2 cellular contexts compared by ENCODE assay signal in the genomic region with DNA sequence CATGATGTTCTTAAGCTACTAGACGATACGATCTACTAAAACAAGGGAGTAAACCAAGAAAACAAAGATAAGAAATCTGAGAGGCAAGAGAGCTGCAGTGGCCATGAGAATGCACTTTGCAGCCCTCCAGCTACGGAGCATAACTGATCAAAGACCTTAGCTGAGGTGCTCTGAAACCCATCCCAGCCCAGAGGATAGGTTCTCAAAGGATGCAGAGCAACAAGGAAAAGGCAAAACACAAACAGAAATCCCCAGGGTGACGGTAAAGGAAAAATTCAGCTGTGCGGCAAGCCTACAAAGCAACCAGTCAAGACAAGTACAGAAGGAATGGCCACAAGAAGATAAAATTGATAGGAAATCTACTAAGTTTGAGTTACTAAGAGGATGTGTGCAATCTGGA.
TF ChIP-seq lines count a peak whose summit lies in the region.

No MANE protein-coding gene starts in this region.

TF ChIP-seq in GM23338, 12 proteins besides CTCF, POLR2A, EP300 and RAD21 (continued from another document):
- TF ChIP-seq, protein P1, sequence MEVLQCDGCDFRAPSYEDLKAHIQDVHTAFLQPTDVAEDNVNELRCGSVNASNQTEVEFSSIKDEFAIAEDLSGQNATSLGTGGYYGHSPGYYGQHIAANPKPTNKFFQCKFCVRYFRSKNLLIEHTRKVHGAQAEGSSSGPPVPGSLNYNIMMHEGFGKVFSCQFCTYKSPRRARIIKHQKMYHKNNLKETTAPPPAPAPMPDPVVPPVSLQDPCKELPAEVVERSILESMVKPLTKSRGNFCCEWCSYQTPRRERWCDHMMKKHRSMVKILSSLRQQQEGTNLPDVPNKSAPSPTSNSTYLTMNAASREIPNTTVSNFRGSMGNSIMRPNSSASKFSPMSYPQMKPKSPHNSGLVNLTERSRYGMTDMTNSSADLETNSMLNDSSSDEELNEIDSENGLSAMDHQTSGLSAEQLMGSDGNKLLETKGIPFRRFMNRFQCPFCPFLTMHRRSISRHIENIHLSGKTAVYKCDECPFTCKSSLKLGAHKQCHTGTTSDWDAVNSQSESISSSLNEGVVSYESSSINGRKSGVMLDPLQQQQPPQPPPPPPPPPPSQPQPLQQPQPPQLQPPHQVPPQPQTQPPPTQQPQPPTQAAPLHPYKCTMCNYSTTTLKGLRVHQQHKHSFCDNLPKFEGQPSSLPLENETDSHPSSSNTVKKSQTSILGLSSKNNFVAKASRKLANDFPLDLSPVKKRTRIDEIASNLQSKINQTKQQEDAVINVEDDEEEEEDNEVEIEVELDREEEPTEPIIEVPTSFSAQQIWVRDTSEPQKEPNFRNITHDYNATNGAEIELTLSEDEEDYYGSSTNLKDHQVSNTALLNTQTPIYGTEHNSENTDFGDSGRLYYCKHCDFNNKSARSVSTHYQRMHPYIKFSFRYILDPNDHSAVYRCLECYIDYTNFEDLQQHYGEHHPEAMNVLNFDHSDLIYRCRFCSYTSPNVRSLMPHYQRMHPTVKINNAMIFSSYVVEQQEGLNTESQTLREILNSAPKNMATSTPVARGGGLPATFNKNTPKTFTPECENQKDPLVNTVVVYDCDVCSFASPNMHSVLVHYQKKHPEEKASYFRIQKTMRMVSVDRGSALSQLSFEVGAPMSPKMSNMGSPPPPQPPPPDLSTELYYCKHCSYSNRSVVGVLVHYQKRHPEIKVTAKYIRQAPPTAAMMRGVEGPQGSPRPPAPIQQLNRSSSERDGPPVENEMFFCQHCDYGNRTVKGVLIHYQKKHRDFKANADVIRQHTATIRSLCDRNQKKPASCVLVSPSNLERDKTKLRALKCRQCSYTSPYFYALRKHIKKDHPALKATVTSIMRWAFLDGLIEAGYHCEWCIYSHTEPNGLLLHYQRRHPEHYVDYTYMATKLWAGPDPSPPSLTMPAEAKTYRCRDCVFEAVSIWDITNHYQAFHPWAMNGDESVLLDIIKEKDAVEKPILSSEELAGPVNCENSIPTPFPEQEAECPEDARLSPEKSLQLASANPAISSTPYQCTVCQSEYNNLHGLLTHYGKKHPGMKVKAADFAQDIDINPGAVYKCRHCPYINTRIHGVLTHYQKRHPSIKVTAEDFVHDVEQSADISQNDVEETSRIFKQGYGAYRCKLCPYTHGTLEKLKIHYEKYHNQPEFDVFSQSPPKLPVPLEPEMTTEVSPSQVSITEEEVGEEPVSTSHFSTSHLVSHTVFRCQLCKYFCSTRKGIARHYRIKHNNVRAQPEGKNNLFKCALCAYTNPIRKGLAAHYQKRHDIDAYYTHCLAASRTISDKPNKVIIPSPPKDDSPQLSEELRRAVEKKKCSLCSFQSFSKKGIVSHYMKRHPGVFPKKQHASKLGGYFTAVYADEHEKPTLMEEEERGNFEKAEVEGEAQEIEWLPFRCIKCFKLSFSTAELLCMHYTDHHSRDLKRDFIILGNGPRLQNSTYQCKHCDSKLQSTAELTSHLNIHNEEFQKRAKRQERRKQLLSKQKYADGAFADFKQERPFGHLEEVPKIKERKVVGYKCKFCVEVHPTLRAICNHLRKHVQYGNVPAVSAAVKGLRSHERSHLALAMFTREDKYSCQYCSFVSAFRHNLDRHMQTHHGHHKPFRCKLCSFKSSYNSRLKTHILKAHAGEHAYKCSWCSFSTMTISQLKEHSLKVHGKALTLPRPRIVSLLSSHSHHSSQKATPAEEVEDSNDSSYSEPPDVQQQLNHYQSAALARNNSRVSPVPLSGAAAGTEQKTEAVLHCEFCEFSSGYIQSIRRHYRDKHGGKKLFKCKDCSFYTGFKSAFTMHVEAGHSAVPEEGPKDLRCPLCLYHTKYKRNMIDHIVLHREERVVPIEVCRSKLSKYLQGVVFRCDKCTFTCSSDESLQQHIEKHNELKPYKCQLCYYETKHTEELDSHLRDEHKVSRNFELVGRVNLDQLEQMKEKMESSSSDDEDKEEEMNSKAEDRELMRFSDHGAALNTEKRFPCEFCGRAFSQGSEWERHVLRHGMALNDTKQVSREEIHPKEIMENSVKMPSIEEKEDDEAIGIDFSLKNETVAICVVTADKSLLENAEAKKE (CRISPR knock-in tag; IDR thresholded peaks at IDR 0.05) = no peak
- TF ChIP-seq EZH2 (IDR thresholded peaks at IDR 0.05; ENCODE audit: low read depth, unreplicated experiment) (no peak), NANOG (IDR thresholded peaks at IDR 0.05; ENCODE audit: borderline replicate concordance) (no peak)
- TF ChIP-seq, protein P2, sequence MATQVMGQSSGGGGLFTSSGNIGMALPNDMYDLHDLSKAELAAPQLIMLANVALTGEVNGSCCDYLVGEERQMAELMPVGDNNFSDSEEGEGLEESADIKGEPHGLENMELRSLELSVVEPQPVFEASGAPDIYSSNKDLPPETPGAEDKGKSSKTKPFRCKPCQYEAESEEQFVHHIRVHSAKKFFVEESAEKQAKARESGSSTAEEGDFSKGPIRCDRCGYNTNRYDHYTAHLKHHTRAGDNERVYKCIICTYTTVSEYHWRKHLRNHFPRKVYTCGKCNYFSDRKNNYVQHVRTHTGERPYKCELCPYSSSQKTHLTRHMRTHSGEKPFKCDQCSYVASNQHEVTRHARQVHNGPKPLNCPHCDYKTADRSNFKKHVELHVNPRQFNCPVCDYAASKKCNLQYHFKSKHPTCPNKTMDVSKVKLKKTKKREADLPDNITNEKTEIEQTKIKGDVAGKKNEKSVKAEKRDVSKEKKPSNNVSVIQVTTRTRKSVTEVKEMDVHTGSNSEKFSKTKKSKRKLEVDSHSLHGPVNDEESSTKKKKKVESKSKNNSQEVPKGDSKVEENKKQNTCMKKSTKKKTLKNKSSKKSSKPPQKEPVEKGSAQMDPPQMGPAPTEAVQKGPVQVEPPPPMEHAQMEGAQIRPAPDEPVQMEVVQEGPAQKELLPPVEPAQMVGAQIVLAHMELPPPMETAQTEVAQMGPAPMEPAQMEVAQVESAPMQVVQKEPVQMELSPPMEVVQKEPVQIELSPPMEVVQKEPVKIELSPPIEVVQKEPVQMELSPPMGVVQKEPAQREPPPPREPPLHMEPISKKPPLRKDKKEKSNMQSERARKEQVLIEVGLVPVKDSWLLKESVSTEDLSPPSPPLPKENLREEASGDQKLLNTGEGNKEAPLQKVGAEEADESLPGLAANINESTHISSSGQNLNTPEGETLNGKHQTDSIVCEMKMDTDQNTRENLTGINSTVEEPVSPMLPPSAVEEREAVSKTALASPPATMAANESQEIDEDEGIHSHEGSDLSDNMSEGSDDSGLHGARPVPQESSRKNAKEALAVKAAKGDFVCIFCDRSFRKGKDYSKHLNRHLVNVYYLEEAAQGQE (IDR thresholded peaks at IDR 0.05; ENCODE audit: unreplicated experiment) = no peak

TF ChIP-seq in SK-N-SH treated with all-trans-retinoic acid at 6 μM for 48 hours, 23 proteins besides CTCF, POLR2A, EP300 and RAD21 (continued from another document):
- TF ChIP-seq, protein P3, sequence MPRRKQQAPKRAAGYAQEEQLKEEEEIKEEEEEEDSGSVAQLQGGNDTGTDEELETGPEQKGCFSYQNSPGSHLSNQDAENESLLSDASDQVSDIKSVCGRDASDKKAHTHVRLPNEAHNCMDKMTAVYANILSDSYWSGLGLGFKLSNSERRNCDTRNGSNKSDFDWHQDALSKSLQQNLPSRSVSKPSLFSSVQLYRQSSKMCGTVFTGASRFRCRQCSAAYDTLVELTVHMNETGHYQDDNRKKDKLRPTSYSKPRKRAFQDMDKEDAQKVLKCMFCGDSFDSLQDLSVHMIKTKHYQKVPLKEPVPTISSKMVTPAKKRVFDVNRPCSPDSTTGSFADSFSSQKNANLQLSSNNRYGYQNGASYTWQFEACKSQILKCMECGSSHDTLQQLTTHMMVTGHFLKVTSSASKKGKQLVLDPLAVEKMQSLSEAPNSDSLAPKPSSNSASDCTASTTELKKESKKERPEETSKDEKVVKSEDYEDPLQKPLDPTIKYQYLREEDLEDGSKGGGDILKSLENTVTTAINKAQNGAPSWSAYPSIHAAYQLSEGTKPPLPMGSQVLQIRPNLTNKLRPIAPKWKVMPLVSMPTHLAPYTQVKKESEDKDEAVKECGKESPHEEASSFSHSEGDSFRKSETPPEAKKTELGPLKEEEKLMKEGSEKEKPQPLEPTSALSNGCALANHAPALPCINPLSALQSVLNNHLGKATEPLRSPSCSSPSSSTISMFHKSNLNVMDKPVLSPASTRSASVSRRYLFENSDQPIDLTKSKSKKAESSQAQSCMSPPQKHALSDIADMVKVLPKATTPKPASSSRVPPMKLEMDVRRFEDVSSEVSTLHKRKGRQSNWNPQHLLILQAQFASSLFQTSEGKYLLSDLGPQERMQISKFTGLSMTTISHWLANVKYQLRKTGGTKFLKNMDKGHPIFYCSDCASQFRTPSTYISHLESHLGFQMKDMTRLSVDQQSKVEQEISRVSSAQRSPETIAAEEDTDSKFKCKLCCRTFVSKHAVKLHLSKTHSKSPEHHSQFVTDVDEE (CRISPR knock-in tag; IDR thresholded peaks at IDR 0.05) = no peak
- no peak for TF ChIP-seq ZC3H10 (CRISPR knock-in tag; IDR thresholded peaks at IDR 0.05)
- TF ChIP-seq ESRRG (CRISPR knock-in tag; IDR thresholded peaks at IDR 0.05) = no peak
